Comparison of ENCODE assay signal across 8 cellular contexts in genomic region chr9:120792898-120793765, GRCh38. TPM values are rescaled to one million over a fixed set of nuclear protein-coding genes. Genes with fewer than 3 reads are reported as not detected.
DNase-seq lines count a peak whose midpoint lies in the region; ATAC-seq and TF ChIP-seq lines count a peak whose summit lies in the region.

Gene FBXW2, minus strand, starts transcription at chr9:120793416. Its CDS starts 5,158 bp downstream, at chr9:120788258.

- intact Hi-C loops in activated CD4-positive, alpha-beta T cell treated with anti-CD3 and anti-CD28 coated beads for 36 hours (cut with DNase I, micrococcal nuclease), result loop anchor here (1.0 to 5.0 kb wide), 11 partner anchors 49 to 409 kb away; partner anchors contain the start of genes CDK5RAP2 (in 1 of the 2), CNTRL (in 1 of the 2), MEGF9 (in 1 of the 2) and PHF19 (in 1 of the 2)

- H3K4me1 Mint-ChIP-seq in activated CD4-positive, alpha-beta T cell treated with anti-CD3 and anti-CD28 coated beads for 36 hours, result peaks cover 43% of the 10 kb centered on the region
- H3K4me1 Mint-ChIP-seq in chondrocyte (ENCODE audit: low read depth), result peaks cover 41% of the 10 kb centered on the region

- H3K36me3 Mint-ChIP-seq in activated CD4-positive, alpha-beta T cell treated with anti-CD3 and anti-CD28 coated beads for 36 hours (ENCODE audit: low read depth), result peaks cover 20% of the 10 kb centered on the region
- no peaks in the 10 kb centered on the region for H3K36me3 Mint-ChIP-seq in chondrocyte (ENCODE audit: low read depth)

- peak; percentile 85 for ATAC-seq in GM19035 (IDR thresholded peaks at IDR 0.05; ENCODE audit: unreplicated experiment)
- ATAC-seq in HG03342 (IDR thresholded peaks at IDR 0.05; ENCODE audit: unreplicated experiment), result peak; percentile 92
- peak; percentile 92 for ATAC-seq in activated CD4-positive, alpha-beta T cell treated with anti-CD3 and anti-CD28 coated beads for 36 hours

- H3K36me3 ChIP-seq in kidney epithelial cell (ENCODE audit: control insufficient read depth, insufficient read depth, low read length), result no peaks in the 10 kb centered on the region

- CTCF ChIA-PET in activated CD4-positive, alpha-beta T cell treated with anti-CD3 and anti-CD28 coated beads for 36 hours (lab: Charles Lee), result interaction anchor here (0.6 to 1.4 kb wide), 6 partner anchors 16 to 146 kb away, joined by 3 to 4 read pairs (median 3); no protein-coding TSS in a partner anchor

- peak within 1 kb of the TSS; percentile 97 for H3K27ac Mint-ChIP-seq in activated CD4-positive, alpha-beta T cell treated with anti-CD3 and anti-CD28 coated beads for 36 hours
- peak within 1 kb of the TSS; percentile 87 for H3K27ac Mint-ChIP-seq in chondrocyte (ENCODE audit: unreplicated experiment)

- POLR2A ChIA-PET in activated CD4-positive, alpha-beta T cell treated with anti-CD3 and anti-CD28 coated beads for 36 hours (lab: Charles Lee), result interaction anchor here (0.6 to 1.7 kb wide), 7 partner anchors 8 to 406 kb away, joined by 3 to 8 read pairs (median 4); no protein-coding TSS in a partner anchor

- H3K27me3 ChIP-seq in kidney epithelial cell (ENCODE audit: control insufficient read depth, insufficient read depth, low read length), result no peaks in the 10 kb centered on the region

- H3K4me3 ChIP-seq in AG10803 (ENCODE audit: low read length) (peak within 1 kb of the TSS; percentile 66), kidney epithelial cell (ENCODE audit: low read depth, low read length) (peak within 1 kb of the TSS; percentile 81)

- DNase-seq in AG10803 (ENCODE audit: low read depth), result peak; percentile 86
- peak; percentile 87 for DNase-seq in NCI-H460 (ENCODE audit: extremely low read depth, low read depth)
- DNase-seq in activated CD4-positive, alpha-beta T cell treated with anti-CD3 and anti-CD28 coated beads for 36 hours, result peak; percentile 95
- peak; percentile 96 for DNase-seq in chondrocyte (ENCODE audit: low spot score)
- DNase-seq in kidney epithelial cell (ENCODE audit: low read depth), result peak; percentile 42
- peak; percentile 95 for DNase-seq in stimulated activated CD4-positive, alpha-beta T cell treated with anti-CD3 and anti-CD28 coated beads, Interleukin-15, amount 100 ng/mL, for 24 hours

- TF ChIP-seq CTCF in AG10803 (conservative IDR thresholded peaks at IDR 0.05; ENCODE audit: low read length), result no peak
- peak; percentile 28 for TF ChIP-seq CTCF in chondrocyte (IDR thresholded peaks at IDR 0.05)
- TF ChIP-seq CTCF in kidney epithelial cell (IDR thresholded peaks at IDR 0.05; ENCODE audit: insufficient read depth, low read length, poor library complexity, severe bottlenecking), result no peak

- no peaks in the 10 kb centered on the region for H3K9me3 Mint-ChIP-seq in activated CD4-positive, alpha-beta T cell treated with anti-CD3 and anti-CD28 coated beads for 36 hours (ENCODE audit: low read depth)
- H3K9me3 Mint-ChIP-seq in chondrocyte (ENCODE audit: low read depth), result no peaks in the 10 kb centered on the region

- peak within 1 kb of the TSS; percentile 93 for H3K4me3 Mint-ChIP-seq in activated CD4-positive, alpha-beta T cell treated with anti-CD3 and anti-CD28 coated beads for 36 hours
- H3K4me3 Mint-ChIP-seq in chondrocyte (ENCODE audit: unreplicated experiment), result peak within 1 kb of the TSS; percentile 85

- no peaks in the 10 kb centered on the region for H3K27me3 Mint-ChIP-seq in activated CD4-positive, alpha-beta T cell treated with anti-CD3 and anti-CD28 coated beads for 36 hours
- H3K27me3 Mint-ChIP-seq in chondrocyte (ENCODE audit: low read depth), result no peaks in the 10 kb centered on the region

RNA-seq across cellular contexts. Expression of gene FBXW2, which starts in this region (rescaled TPM):
- 34.4 and 40.2 TPM in 2 replicates for total RNA-seq in NCI-H460 (2014; rRNA removed; shearing (Covaris generic))
- polyA plus RNA-seq in NCI-H460 (2014; cell fraction: nucleus; rRNA removed), result 25.9 and 34.0 TPM in 2 replicates
- total RNA-seq in activated CD4-positive, alpha-beta T cell treated with anti-CD3 and anti-CD28 coated beads for 36 hours, result 10 to 100 TPM; 53.0 to 68.1 TPM
- total RNA-seq in chondrocyte (69.0 to 85.7 TPM (median 72.9 TPM) in 3 replicates), kidney epithelial cell (24.6 and 25.3 TPM in 2 replicates)

Comparison
In these comparisons a context has a peak if more than half of its experiments do, and no peak if none do; other contexts are left out.
1. Peak in every context shown above with its lines: DNase-seq, ATAC-seq and H3K4me3 ChIP-seq.
2. DNase-seq: peak in every context shown above with its lines; median percentile 96 in chondrocyte; 95 in activated CD4-positive, alpha-beta T cell treated with anti-CD3 and anti-CD28 coated beads for 36 hours; 95 in stimulated activated CD4-positive, alpha-beta T cell treated with anti-CD3 and anti-CD28 coated beads, Interleukin-15, amount 100 ng/mL, for 24 hours; 87 in NCI-H460; 86 in AG10803; 42 in kidney epithelial cell.